In genomic region chr3:4350789-4351163, GRCh38 we compare ENCODE assay signal across 8 cellular contexts. TPM values are rescaled to one million over a fixed set of nuclear protein-coding genes. Genes with fewer than 3 reads are reported as not detected.
DNase-seq lines count a peak whose midpoint lies in the region; ATAC-seq lines count a peak whose summit lies in the region.

No MANE protein-coding gene starts in this region.

- H3K36me3 Mint-ChIP-seq in activated naive CD8-positive, alpha-beta T cell treated with anti-CD3 and anti-CD28 coated beads, Interleukin-2, amount 50 U/mL, for 24 hours (ENCODE audit: low read depth), result no peaks in the 10 kb centered on the region

- H3K4me3 ChIP-seq in SJSA1, result peak overlapping the region; percentile 27
- no peak overlapping the region for H3K4me3 ChIP-seq in skeletal muscle cell (ENCODE audit: low read depth, low read length)

- H3K4me1 Mint-ChIP-seq in activated naive CD8-positive, alpha-beta T cell treated with anti-CD3 and anti-CD28 coated beads, Interleukin-2, amount 50 U/mL, for 24 hours, result peaks cover 24% of the 10 kb centered on the region

- H3K9me3 ChIP-seq in SJSA1 (replicated peaks), result no peaks in the 10 kb centered on the region

- no peaks in the 10 kb centered on the region for H3K27me3 Mint-ChIP-seq in activated naive CD8-positive, alpha-beta T cell treated with anti-CD3 and anti-CD28 coated beads, Interleukin-2, amount 50 U/mL, for 24 hours

- peak overlapping the region; percentile 83 for H3K4me3 Mint-ChIP-seq in activated naive CD8-positive, alpha-beta T cell treated with anti-CD3 and anti-CD28 coated beads, Interleukin-2, amount 50 U/mL, for 24 hours

- no peaks in the 10 kb centered on the region for H3K9me3 Mint-ChIP-seq in activated naive CD8-positive, alpha-beta T cell treated with anti-CD3 and anti-CD28 coated beads, Interleukin-2, amount 50 U/mL, for 24 hours

- peaks cover 9% of the 10 kb centered on the region for H3K4me1 ChIP-seq in SJSA1 (replicated peaks)

- peak overlapping the region; percentile 48; the same call in 1 of the 2 replicates for H3K27ac ChIP-seq in SJSA1

- H3K27ac Mint-ChIP-seq in activated naive CD8-positive, alpha-beta T cell treated with anti-CD3 and anti-CD28 coated beads, Interleukin-2, amount 50 U/mL, for 24 hours, result peak overlapping the region; percentile 98

- intact Hi-C loops in left ventricle myocardium superior (cut with micrococcal nuclease), result loop anchor here (2.0 kb wide), 1 partner anchor 282 kb away; no protein-coding TSS in a partner anchor

- H3K27me3 ChIP-seq in SJSA1 (replicated peaks), result no peaks in the 10 kb centered on the region

- peak; percentile 45 for ATAC-seq in activated naive CD8-positive, alpha-beta T cell treated with anti-CD3 and anti-CD28 coated beads, Interleukin-2, amount 50 U/mL, for 24 hours
- peak; percentile 90 for ATAC-seq in left ventricle myocardium superior

- no peaks in the 10 kb centered on the region for H3K36me3 ChIP-seq in SJSA1

- DNase-seq in GM04504 (ENCODE audit: low read depth) (peak; percentile 24), H4 (ENCODE audit: low spot score) (peak; percentile 71), LHCN-M2 (ENCODE audit: low read depth) (peak; percentile 77), SJSA1 (ENCODE audit: low read depth in 1 of 2, low spot score in 2 of 2) (peak in 1 of 2 experiments; percentile 54), left ventricle myocardium superior (no peak), skeletal muscle cell (ENCODE audit: low read depth) (peak; percentile 14), NCI-H128 (lab: John Stamatoyannopoulos, UW; ENCODE audit: unreplicated experiment) (no peak)
- peak; percentile 38 for DNase-seq in activated naive CD8-positive, alpha-beta T cell treated with anti-CD3 and anti-CD28 coated beads, Interleukin-2, amount 50 U/mL, for 24 hours

RNA-seq across cellular contexts. Expression of gene SETMAR, which starts 47.6 kb away (rescaled TPM):
- total RNA-seq in H4 (2014; rRNA removed; shearing (Covaris generic)), result 40.8 and 51.6 TPM in 2 replicates
- total RNA-seq in LHCN-M2 (2014; rRNA removed) (22.0 and 25.2 TPM in 2 replicates), left ventricle myocardium superior (14.6 TPM)
- polyA plus RNA-seq in LHCN-M2 (2012), result 11.1 TPM
- total RNA-seq in SJSA1 (2014; rRNA removed; shearing (Covaris generic)), result 4.1 and 6.0 TPM in 2 replicates

Comparison
In these comparisons a context has a peak if more than half of its experiments do, and no peak if none do; other contexts are left out.
1. DNase-seq: peak in GM04504 (single experiment), H4 (single experiment), LHCN-M2 (single experiment), activated naive CD8-positive, alpha-beta T cell treated with anti-CD3 and anti-CD28 coated beads, Interleukin-2, amount 50 U/mL, for 24 hours (single experiment) and skeletal muscle cell (single experiment); none in left ventricle myocardium superior (single experiment) and NCI-H128 (single experiment).